20 cellular contexts compared by ENCODE assay signal in genomic region chr13:79803939-79804487, GRCh38.
DNase-seq lines count a peak whose midpoint lies in the region; ATAC-seq and TF ChIP-seq lines count a peak whose summit lies in the region.
"Had no signal": no experiment of that assay in that cellular context is flagged by ENCODE, and none has a peak within 500 bp of the region (broad histone marks: within the 10 kb centered on the region; RNA-seq: fewer than 3 reads in every experiment).

No MANE protein-coding gene starts in this region.

- H3K27me3 ChIP-seq in neural progenitor cell, result no peaks in the 10 kb centered on the region
- H3K27me3 ChIP-seq: ascending aorta, Peyer's patch, suprapubic skin had no signal

- H3K4me1 Mint-ChIP-seq in neural progenitor cell, result peaks cover 70% of the 10 kb centered on the region

- no peak overlapping the region for H3K4me2 ChIP-seq in neural progenitor cell

- ATAC-seq in GM18511 (IDR thresholded peaks at IDR 0.05; ENCODE audit: unreplicated experiment) (peak; percentile 78), GM21447 (IDR thresholded peaks at IDR 0.05; ENCODE audit: unreplicated experiment) (peak; percentile 84)
- ATAC-seq: right cardiac atrium had no signal

- H3K79me2 ChIP-seq in neural progenitor cell (ENCODE audit: low read depth), result no peaks in the 10 kb centered on the region

- no peak overlapping the region for H3K4me3 ChIP-seq in neural progenitor cell
- H3K4me3 ChIP-seq: ascending aorta, lower lobe of right lung, Peyer's patch, suprapubic skin had no signal

- peak; percentile 4 for DNase-seq in NCI-H69 (lab: John Stamatoyannopoulos, UW)
- no peak for DNase-seq in neural progenitor cell (ENCODE audit: low spot score)
- DNase-seq in GM13976 (ENCODE audit: low spot score), result no peak
- DNase-seq in NCI-H2196 treated with DMSO at 0.1 percent for 48 hours (lab: John Stamatoyannopoulos, UW; ENCODE audit: unreplicated experiment), result no peak
- no peak for DNase-seq in NCI-H2107 treated with DMSO at 0.1 percent for 48 hours (lab: John Stamatoyannopoulos, UW; ENCODE audit: unreplicated experiment)
- DNase-seq in NCI-H774 (lab: John Stamatoyannopoulos, UW), result no peak
- DNase-seq: activated CD4-positive, CD25-positive, alpha-beta regulatory T cell; activated gamma-delta T cell; foreskin melanocyte; lower lobe of right lung; natural killer cell; NCI-H1930; NCI-H526 treated with DMSO at 0.1 percent for 48 hours; Peyer's patch; right cardiac atrium; stimulated activated CD4-positive, alpha-beta T cell treated with anti-CD3 and anti-CD28 coated beads, Interleukin-2, amount 100 ng/mL, for 24 hours had no signal

- H3K9me3 Mint-ChIP-seq in neural progenitor cell, result peaks cover 4% of the 10 kb centered on the region
- H3K9me3 Mint-ChIP-seq: natural killer cell had no signal

- H3K27me3 Mint-ChIP-seq in neural progenitor cell (ENCODE audit: insufficient read depth, low read depth), result peaks cover 15% of the 10 kb centered on the region

- in situ Hi-C loops in GM13976 (cut with MboI; ENCODE audit: low sequenced_read_pairs, unreplicated experiment), result no loop called here

- peaks cover 11% of the 10 kb centered on the region for H3K4me1 ChIP-seq in neural progenitor cell
- H3K4me1 ChIP-seq: ascending aorta, lower lobe of right lung, Peyer's patch, suprapubic skin had no signal

- no peaks in the 10 kb centered on the region for H4K20me1 ChIP-seq in neural progenitor cell (ENCODE audit: low read depth)

- no peaks in the 10 kb centered on the region for H3K9me3 ChIP-seq in neural progenitor cell (ENCODE audit: low read depth)
- H3K9me3 ChIP-seq: ascending aorta, lower lobe of right lung, Peyer's patch, suprapubic skin had no signal

- TF ChIP-seq CTCF in neural progenitor cell (IDR thresholded peaks at IDR 0.05) (no peak), GM13976 (IDR thresholded peaks at IDR 0.05; ENCODE audit: borderline replicate concordance, control extremely low read depth, extremely low read depth, insufficient read depth, missing control alignments) (no peak)

- H2AFZ ChIP-seq in neural progenitor cell (replicated peaks), result no peak overlapping the region

- peaks cover 2% of the 10 kb centered on the region for H3K36me3 Mint-ChIP-seq in neural progenitor cell
- H3K36me3 Mint-ChIP-seq: natural killer cell had no signal

- H3K27ac Mint-ChIP-seq in neural progenitor cell, result peak overlapping the region; percentile 77

- no peak overlapping the region for H3K27ac ChIP-seq in neural progenitor cell
- H3K27ac ChIP-seq: ascending aorta, lower lobe of right lung, Peyer's patch, suprapubic skin had no signal

- peaks cover 4% of the 10 kb centered on the region for H3F3A ChIP-seq in neural progenitor cell (ENCODE audit: low read depth)

- no peak overlapping the region for H3K4me3 Mint-ChIP-seq in neural progenitor cell
- H3K4me3 Mint-ChIP-seq: natural killer cell had no signal

- no peaks in the 10 kb centered on the region for H3K36me3 ChIP-seq in neural progenitor cell
- H3K36me3 ChIP-seq: ascending aorta, lower lobe of right lung, Peyer's patch, suprapubic skin had no signal

- H3K9ac ChIP-seq in neural progenitor cell, result no peak overlapping the region
